ENCODE assay signal across 25 cellular contexts in genomic region chr17:35510031-35510430, GRCh38. TPM values are rescaled to one million over a fixed set of nuclear protein-coding genes. Genes with fewer than 3 reads are reported as not detected.
"Had no signal": no experiment of that assay in that cellular context is flagged by ENCODE, and none has a peak within 500 bp of the region (broad histone marks: within the 10 kb centered on the region; RNA-seq: fewer than 3 reads in every experiment).

No MANE protein-coding gene starts in this region.

- H3K27ac Mint-ChIP-seq: memory B cell; mesothelial cell of epicardium; nephron progenitor cell; stimulated activated memory B cell treated with anti-CD40 and anti-IgM and Interleukin-4, amounts not matched to agents 10 μg/mL and 1 μg/mL and 100 μg/mL, for 72 hours; stimulated activated naive CD8-positive, alpha-beta T cell treated with anti-CD3 and anti-CD28 coated beads, Interleukin-15, Interleukin-2, amounts not matched to agents 100 ng/mL and 50 ng/mL, for 24 hours had no signal

- H3K4me3 Mint-ChIP-seq: memory B cell; mesothelial cell of epicardium; nephron progenitor cell; stimulated activated memory B cell treated with anti-CD40 and anti-IgM and Interleukin-4, amounts not matched to agents 10 μg/mL and 1 μg/mL and 100 μg/mL, for 72 hours; stimulated activated naive CD8-positive, alpha-beta T cell treated with anti-CD3 and anti-CD28 coated beads, Interleukin-15, Interleukin-2, amounts not matched to agents 100 ng/mL and 50 ng/mL, for 24 hours had no signal

- H3K4me3 ChIP-seq: esophagus muscularis mucosa, gastroesophageal sphincter, left ventricle myocardium inferior, lower lobe of right lung, psoas muscle, right lobe of liver, testis, tibial nerve, upper lobe of right lung had no signal

- H3K27me3 ChIP-seq: testis had no signal

- H3K36me3 Mint-ChIP-seq: mesothelial cell of epicardium had no signal

- H3K4me1 Mint-ChIP-seq: nephron progenitor cell; stimulated activated memory B cell treated with anti-CD40 and anti-IgM and Interleukin-4, amounts not matched to agents 10 μg/mL and 1 μg/mL and 100 μg/mL, for 72 hours had no signal

- DNase-seq: effector memory CD4-positive, alpha-beta T cell; foreskin fibroblast; kidney; left cardiac atrium; left ventricle myocardium inferior; lower lobe of right lung; nephron progenitor cell; psoas muscle; retina; right lobe of liver; stimulated activated CD4-positive, alpha-beta T cell treated with anti-CD3 and anti-CD28 coated beads, Interleukin-4, amount 100 ng/mL, for 1 hour; stimulated activated CD8-positive, alpha-beta memory T cell treated with anti-CD3 and anti-CD28 coated beads, Interleukin-4, amount 100 ng/mL, for 48 hours; testis; upper lobe of right lung had no signal

- H3K27me3 Mint-ChIP-seq: stimulated activated naive CD8-positive, alpha-beta T cell treated with anti-CD3 and anti-CD28 coated beads, Interleukin-15, Interleukin-2, amounts not matched to agents 100 ng/mL and 50 ng/mL, for 24 hours had no signal

- ATAC-seq: gastroesophageal sphincter; left cardiac atrium; lower lobe of right lung; psoas muscle; right lobe of liver; stimulated activated memory B cell treated with anti-CD40 and anti-IgM and Interleukin-4, amounts not matched to agents 10 μg/mL and 1 μg/mL and 100 μg/mL, for 72 hours; upper lobe of right lung had no signal

- H3K27ac ChIP-seq: epithelial cell of prostate, esophagus muscularis mucosa, gastroesophageal sphincter, left ventricle myocardium inferior, lower lobe of right lung, psoas muscle, right lobe of liver, testis, tibial nerve, upper lobe of right lung had no signal

- H3K9me3 ChIP-seq: psoas muscle, right lobe of liver, testis, upper lobe of right lung had no signal

- H3K4me1 ChIP-seq: esophagus muscularis mucosa, gastroesophageal sphincter, left ventricle myocardium inferior, lower lobe of right lung, psoas muscle, right lobe of liver, testis, tibial nerve, upper lobe of right lung had no signal

- H3K36me3 ChIP-seq: esophagus muscularis mucosa, gastroesophageal sphincter, left ventricle myocardium inferior, lower lobe of right lung, right lobe of liver, tibial nerve, upper lobe of right lung had no signal

RNA-seq across cellular contexts. Expression of gene SLFN12L, which starts 27.4 kb away (rescaled TPM):
- total RNA-seq: myocyte had no signal

RNA-seq across cellular contexts. Expression of gene SLFN14, which starts 50.6 kb away (rescaled TPM):
- total RNA-seq: esophagus muscularis mucosa, gastroesophageal sphincter, left cardiac atrium, left ventricle myocardium inferior, mesothelial cell of epicardium, mucosa of gallbladder, myocyte, omental fat pad, tibial nerve, upper lobe of right lung had no signal
